Comparison of ENCODE assay signal across 28 cellular contexts in genomic region chr19:57105976-57106610, GRCh38. TPM values are rescaled to one million over a fixed set of nuclear protein-coding genes. Genes with fewer than 3 reads are reported as not detected.
"Had no signal": no experiment of that assay in that cellular context is flagged by ENCODE, and none has a peak within 500 bp of the region (broad histone marks: within the 10 kb centered on the region; RNA-seq: fewer than 3 reads in every experiment).

No MANE protein-coding gene starts in this region.

- H3K4me3 ChIP-seq: adrenal gland, hepatocyte, thoracic aorta, upper lobe of left lung had no signal

- ATAC-seq: activated T-cell treated with anti-CD3 and anti-CD28 coated beads, Interleukin-2, amount 50 U/mL, for 4 hours; effector memory CD8-positive, alpha-beta T cell; esophagus mucosa; left ventricle myocardium superior; stimulated activated naive B cell treated with anti-CD40 and anti-IgM and Interleukin-4, amounts not matched to agents 10 μg/mL and 1 μg/mL and 100 μg/mL, for 72 hours; T-cell had no signal

- H3K27ac Mint-ChIP-seq: activated naive CD8-positive, alpha-beta T cell; activated T-helper 2 cell treated with anti-CD3 and anti-CD28 coated beads, Interferon-gamma antibody, Interleukin-2, Interleukin-4, amounts not matched to agents 10 μg/mL and 5 μg/mL and 100 μg/mL, durations not matched to agents 14 hours and 24 hours and 36 hours; effector memory CD8-positive, alpha-beta T cell; memory B cell; nephron; stimulated activated naive B cell treated with anti-CD40 and anti-IgM and Interleukin-4, amounts not matched to agents 10 μg/mL and 1 μg/mL and 100 μg/mL, for 72 hours; T-cell; T-helper 2 cell treated with Interferon-gamma antibody and Interleukin-4, amounts not matched to agents 5 μg/mL and 100 μg/mL, for 36 hours had no signal

- H3K4me1 ChIP-seq: adrenal gland, ascending aorta had no signal

- H3K36me3 Mint-ChIP-seq: memory B cell; stimulated activated naive B cell treated with anti-CD40 and anti-IgM and Interleukin-4, amounts not matched to agents 10 μg/mL and 1 μg/mL and 100 μg/mL, for 72 hours; T-cell had no signal

- H3K27me3 ChIP-seq: ascending aorta, brain microvascular endothelial cell, hepatocyte had no signal

- DNase-seq: activated CD8-positive, alpha-beta memory T cell treated with anti-CD3 and anti-CD28 coated beads for 24 hours; activated CD8-positive, alpha-beta memory T cell treated with anti-CD3 and anti-CD28 coated beads, Interleukin-2, amount 50 U/mL, for 4 hours; activated naive CD4-positive, alpha-beta T cell; activated T-cell treated with anti-CD3 and anti-CD28 coated beads, Interleukin-2, amount 50 U/mL, for 4 hours; brain microvascular endothelial cell; dermis blood vessel endothelial cell; effector memory CD8-positive, alpha-beta T cell; foreskin melanocyte; glutamatergic neuron; left ventricle myocardium superior; stimulated activated CD4-positive, alpha-beta T cell treated with anti-CD3 and anti-CD28 coated beads, Interleukin-2, amount 100 ng/mL, for 48 hours; stimulated activated CD8-positive, alpha-beta memory T cell treated with anti-CD3 and anti-CD28 coated beads, Interleukin-4, amount 100 ng/mL, for 48 hours; stimulated activated naive B cell treated with anti-CD40 and anti-IgM and Interleukin-4, amounts not matched to agents 10 μg/mL and 1 μg/mL and 100 μg/mL, for 72 hours; T-cell had no signal

- H3K4me2 ChIP-seq: hepatocyte had no signal

- H3K4me1 Mint-ChIP-seq: nephron had no signal

- H2AFZ ChIP-seq: hepatocyte had no signal

- H3K4me3 Mint-ChIP-seq: activated naive CD8-positive, alpha-beta T cell; activated T-cell treated with anti-CD3 and anti-CD28 coated beads, Interleukin-2, amount 50 U/mL, for 4 hours; effector memory CD8-positive, alpha-beta T cell; memory B cell; nephron; stimulated activated naive B cell treated with anti-CD40 and anti-IgM and Interleukin-4, amounts not matched to agents 10 μg/mL and 1 μg/mL and 100 μg/mL, for 72 hours; T-cell; T-helper 2 cell treated with Interferon-gamma antibody and Interleukin-4, amounts not matched to agents 5 μg/mL and 100 μg/mL, for 36 hours had no signal

- H3K27ac ChIP-seq: adrenal gland, ascending aorta, brain microvascular endothelial cell, hepatocyte, thoracic aorta, upper lobe of left lung had no signal

- H3K79me2 ChIP-seq: hepatocyte had no signal

- H3K36me3 ChIP-seq: adrenal gland, ascending aorta, brain microvascular endothelial cell, thoracic aorta, upper lobe of left lung had no signal

RNA-seq across cellular contexts. Expression of gene USP29, which starts 13.7 kb away (rescaled TPM):
- total RNA-seq: activated T-cell treated with anti-CD3 and anti-CD28 coated beads, Interleukin-2, amount 50 U/mL, for 4 hours; activated T-helper 2 cell treated with anti-CD3 and anti-CD28 coated beads, Interferon-gamma antibody, Interleukin-2, Interleukin-4, amounts not matched to agents 10 μg/mL and 5 μg/mL and 100 μg/mL, durations not matched to agents 14 hours and 24 hours and 36 hours; adrenal gland; ascending aorta; dermis blood vessel endothelial cell; endothelial cell of umbilical vein; esophagus mucosa; hepatocyte; left ventricle myocardium superior; mononuclear cell; T-cell; thoracic aorta; upper lobe of left lung had no signal

RNA-seq across cellular contexts. Expression of gene ZIM3, which starts 38.9 kb away (rescaled TPM):
- total RNA-seq: activated T-cell treated with anti-CD3 and anti-CD28 coated beads, Interleukin-2, amount 50 U/mL, for 4 hours; activated T-helper 2 cell treated with anti-CD3 and anti-CD28 coated beads, Interferon-gamma antibody, Interleukin-2, Interleukin-4, amounts not matched to agents 10 μg/mL and 5 μg/mL and 100 μg/mL, durations not matched to agents 14 hours and 24 hours and 36 hours; adrenal gland; ascending aorta; dermis blood vessel endothelial cell; endothelial cell of umbilical vein; esophagus mucosa; hepatocyte; left ventricle myocardium superior; myocyte; T-cell; thoracic aorta; upper lobe of left lung had no signal
